1 cellular context compared by ENCODE assay signal in the genomic region with DNA sequence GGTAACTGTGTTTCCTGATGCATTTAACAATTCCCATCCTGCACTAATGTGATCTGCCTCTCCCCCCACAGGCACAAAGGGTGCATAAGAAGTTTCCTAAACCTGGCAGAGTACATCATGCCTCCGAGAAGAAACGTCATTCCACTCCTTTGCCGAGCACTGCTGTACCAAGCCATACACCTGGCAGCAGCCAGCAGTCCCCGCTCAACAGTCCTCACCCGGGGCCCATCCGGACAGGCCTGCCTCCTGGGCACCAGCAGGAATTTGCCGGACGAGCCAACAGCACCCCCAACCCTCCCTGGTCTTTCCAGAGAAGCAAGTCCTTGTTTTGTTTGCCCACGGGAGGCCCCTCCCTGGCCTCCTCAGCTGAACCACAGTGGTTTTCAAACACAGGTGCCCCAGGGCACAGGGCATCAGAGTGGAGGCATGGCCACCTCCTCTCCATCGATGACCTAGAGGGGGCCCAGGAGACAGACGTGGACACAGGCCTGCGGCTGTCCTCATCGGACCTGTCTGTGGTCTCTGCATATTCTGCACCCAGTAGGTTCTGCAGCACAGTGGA.
TF ChIP-seq lines count a peak whose summit lies in the region.

No MANE protein-coding gene starts in this region.

TF ChIP-seq in GM23338, 12 proteins besides CTCF, POLR2A, EP300 and RAD21 (continued from another document):
- TF ChIP-seq, protein P1, sequence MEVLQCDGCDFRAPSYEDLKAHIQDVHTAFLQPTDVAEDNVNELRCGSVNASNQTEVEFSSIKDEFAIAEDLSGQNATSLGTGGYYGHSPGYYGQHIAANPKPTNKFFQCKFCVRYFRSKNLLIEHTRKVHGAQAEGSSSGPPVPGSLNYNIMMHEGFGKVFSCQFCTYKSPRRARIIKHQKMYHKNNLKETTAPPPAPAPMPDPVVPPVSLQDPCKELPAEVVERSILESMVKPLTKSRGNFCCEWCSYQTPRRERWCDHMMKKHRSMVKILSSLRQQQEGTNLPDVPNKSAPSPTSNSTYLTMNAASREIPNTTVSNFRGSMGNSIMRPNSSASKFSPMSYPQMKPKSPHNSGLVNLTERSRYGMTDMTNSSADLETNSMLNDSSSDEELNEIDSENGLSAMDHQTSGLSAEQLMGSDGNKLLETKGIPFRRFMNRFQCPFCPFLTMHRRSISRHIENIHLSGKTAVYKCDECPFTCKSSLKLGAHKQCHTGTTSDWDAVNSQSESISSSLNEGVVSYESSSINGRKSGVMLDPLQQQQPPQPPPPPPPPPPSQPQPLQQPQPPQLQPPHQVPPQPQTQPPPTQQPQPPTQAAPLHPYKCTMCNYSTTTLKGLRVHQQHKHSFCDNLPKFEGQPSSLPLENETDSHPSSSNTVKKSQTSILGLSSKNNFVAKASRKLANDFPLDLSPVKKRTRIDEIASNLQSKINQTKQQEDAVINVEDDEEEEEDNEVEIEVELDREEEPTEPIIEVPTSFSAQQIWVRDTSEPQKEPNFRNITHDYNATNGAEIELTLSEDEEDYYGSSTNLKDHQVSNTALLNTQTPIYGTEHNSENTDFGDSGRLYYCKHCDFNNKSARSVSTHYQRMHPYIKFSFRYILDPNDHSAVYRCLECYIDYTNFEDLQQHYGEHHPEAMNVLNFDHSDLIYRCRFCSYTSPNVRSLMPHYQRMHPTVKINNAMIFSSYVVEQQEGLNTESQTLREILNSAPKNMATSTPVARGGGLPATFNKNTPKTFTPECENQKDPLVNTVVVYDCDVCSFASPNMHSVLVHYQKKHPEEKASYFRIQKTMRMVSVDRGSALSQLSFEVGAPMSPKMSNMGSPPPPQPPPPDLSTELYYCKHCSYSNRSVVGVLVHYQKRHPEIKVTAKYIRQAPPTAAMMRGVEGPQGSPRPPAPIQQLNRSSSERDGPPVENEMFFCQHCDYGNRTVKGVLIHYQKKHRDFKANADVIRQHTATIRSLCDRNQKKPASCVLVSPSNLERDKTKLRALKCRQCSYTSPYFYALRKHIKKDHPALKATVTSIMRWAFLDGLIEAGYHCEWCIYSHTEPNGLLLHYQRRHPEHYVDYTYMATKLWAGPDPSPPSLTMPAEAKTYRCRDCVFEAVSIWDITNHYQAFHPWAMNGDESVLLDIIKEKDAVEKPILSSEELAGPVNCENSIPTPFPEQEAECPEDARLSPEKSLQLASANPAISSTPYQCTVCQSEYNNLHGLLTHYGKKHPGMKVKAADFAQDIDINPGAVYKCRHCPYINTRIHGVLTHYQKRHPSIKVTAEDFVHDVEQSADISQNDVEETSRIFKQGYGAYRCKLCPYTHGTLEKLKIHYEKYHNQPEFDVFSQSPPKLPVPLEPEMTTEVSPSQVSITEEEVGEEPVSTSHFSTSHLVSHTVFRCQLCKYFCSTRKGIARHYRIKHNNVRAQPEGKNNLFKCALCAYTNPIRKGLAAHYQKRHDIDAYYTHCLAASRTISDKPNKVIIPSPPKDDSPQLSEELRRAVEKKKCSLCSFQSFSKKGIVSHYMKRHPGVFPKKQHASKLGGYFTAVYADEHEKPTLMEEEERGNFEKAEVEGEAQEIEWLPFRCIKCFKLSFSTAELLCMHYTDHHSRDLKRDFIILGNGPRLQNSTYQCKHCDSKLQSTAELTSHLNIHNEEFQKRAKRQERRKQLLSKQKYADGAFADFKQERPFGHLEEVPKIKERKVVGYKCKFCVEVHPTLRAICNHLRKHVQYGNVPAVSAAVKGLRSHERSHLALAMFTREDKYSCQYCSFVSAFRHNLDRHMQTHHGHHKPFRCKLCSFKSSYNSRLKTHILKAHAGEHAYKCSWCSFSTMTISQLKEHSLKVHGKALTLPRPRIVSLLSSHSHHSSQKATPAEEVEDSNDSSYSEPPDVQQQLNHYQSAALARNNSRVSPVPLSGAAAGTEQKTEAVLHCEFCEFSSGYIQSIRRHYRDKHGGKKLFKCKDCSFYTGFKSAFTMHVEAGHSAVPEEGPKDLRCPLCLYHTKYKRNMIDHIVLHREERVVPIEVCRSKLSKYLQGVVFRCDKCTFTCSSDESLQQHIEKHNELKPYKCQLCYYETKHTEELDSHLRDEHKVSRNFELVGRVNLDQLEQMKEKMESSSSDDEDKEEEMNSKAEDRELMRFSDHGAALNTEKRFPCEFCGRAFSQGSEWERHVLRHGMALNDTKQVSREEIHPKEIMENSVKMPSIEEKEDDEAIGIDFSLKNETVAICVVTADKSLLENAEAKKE (CRISPR knock-in tag; IDR thresholded peaks at IDR 0.05) = no peak
- TF ChIP-seq ZNF331 (CRISPR knock-in tag; IDR thresholded peaks at IDR 0.05; ENCODE audit: low read depth) (no peak), STAT1 (IDR thresholded peaks at IDR 0.05; ENCODE audit: unreplicated experiment) (no peak), EZH2 (IDR thresholded peaks at IDR 0.05; ENCODE audit: low read depth, unreplicated experiment) (no peak)
- TF ChIP-seq, protein P2, sequence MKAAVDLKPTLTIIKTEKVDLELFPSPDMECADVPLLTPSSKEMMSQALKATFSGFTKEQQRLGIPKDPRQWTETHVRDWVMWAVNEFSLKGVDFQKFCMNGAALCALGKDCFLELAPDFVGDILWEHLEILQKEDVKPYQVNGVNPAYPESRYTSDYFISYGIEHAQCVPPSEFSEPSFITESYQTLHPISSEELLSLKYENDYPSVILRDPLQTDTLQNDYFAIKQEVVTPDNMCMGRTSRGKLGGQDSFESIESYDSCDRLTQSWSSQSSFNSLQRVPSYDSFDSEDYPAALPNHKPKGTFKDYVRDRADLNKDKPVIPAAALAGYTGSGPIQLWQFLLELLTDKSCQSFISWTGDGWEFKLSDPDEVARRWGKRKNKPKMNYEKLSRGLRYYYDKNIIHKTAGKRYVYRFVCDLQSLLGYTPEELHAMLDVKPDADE (IDR thresholded peaks at IDR 0.05) = no peak
